In genomic region chr19:45730389-45731288, GRCh38 we compare ENCODE assay signal across 8 cellular contexts. TPM values are rescaled to one million over a fixed set of nuclear protein-coding genes. Genes with fewer than 3 reads are reported as not detected.
DNase-seq lines count a peak whose midpoint lies in the region; ATAC-seq, FAIRE-seq and TF ChIP-seq lines count a peak whose summit lies in the region.

A gene with protein sequence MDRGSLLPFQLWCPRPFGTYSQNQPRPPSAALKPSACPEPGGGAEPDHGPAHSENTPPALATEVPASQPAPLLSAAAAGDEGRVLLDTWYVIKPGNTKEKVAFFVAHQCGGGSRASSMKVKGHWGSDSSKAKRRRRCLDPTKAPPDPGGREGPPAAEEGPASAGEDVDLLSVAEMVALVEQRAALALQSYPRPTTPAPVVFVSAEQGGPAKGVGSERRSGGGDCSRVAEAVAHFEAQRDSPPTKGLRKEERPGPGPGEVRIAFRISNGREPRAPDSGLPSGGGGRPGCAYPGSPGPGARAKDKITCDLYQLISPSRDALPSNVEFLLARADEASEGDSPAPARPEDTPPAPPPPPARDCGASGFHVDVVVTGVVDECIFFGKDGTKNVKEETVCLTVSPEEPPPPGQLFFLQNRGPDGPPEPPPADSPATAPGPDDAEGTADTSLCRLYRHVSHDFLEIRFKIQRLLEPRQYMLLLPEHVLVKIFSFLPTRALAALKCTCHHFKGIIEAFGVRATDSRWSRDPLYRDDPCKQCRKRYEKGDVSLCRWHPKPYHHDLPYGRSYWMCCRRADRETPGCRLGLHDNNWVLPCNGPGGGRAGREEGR (minus strand): TSS chr19:45730896. CDS start chr19:45713495, 17,401 bp downstream.

- TF ChIP-seq CTCF in brain (conservative IDR thresholded peaks at IDR 0.05), result no peak

- peak within 1 kb of the TSS; percentile 92 to 99 (median 98) for H3K4me3 Mint-ChIP-seq in brain

- peaks cover 5% of the 10 kb centered on the region for H3K27me3 Mint-ChIP-seq in brain

- H3K4me1 Mint-ChIP-seq in brain, result peaks cover 29% of the 10 kb centered on the region

- H3K27ac Mint-ChIP-seq in brain, result peak within 1 kb of the TSS; percentile 91 to 95 (median 92)

- peak; percentile 95 for FAIRE-seq in TTC549 (lab: Jason Lieb, UNC)

- H3K9me3 Mint-ChIP-seq in brain, result no peaks in the 10 kb centered on the region

- peaks cover 3% of the 10 kb centered on the region for H3K36me3 Mint-ChIP-seq in brain

- intact Hi-C loops in sciatic nerve (cut with DNase I), result no loop called here

- DNase-seq in 8988T, result peak; percentile 76
- DNase-seq in NCI-H2107 treated with DMSO at 0.1 percent for 48 hours (lab: John Stamatoyannopoulos, UW; ENCODE audit: unreplicated experiment), result peak; percentile 98
- peak; percentile 98 for DNase-seq in iPS DF 19.7 (ENCODE audit: low read depth, low spot score)
- peak; percentile 97 for DNase-seq in sciatic nerve (ENCODE audit: low spot score)

- ATAC-seq in GM18517 (IDR thresholded peaks at IDR 0.05; ENCODE audit: unreplicated experiment) (peak; percentile 77), HG03045 (IDR thresholded peaks at IDR 0.05; ENCODE audit: unreplicated experiment) (peak; percentile 86), sciatic nerve (peak; percentile 99)

RNA-seq across cellular contexts. Expression of the gene that starts here (rescaled TPM):
- 11.1 TPM for polyA plus RNA-seq in brain (ENCODE audit: insufficient read depth, low read depth, low replicate concordance)
- total RNA-seq in sciatic nerve, result 23.6 TPM

Comparison
In these comparisons a context has a peak if more than half of its experiments do, and no peak if none do; other contexts are left out.
1. Peak in every context shown above with its lines: DNase-seq and ATAC-seq.